ENCODE assay signal across 8 cellular contexts in genomic region chr3:47162695-47163022, GRCh38. TPM values are rescaled to one million over a fixed set of nuclear protein-coding genes. Genes with fewer than 3 reads are reported as not detected.
DNase-seq lines count a peak whose midpoint lies in the region; ATAC-seq and TF ChIP-seq lines count a peak whose summit lies in the region.

No MANE protein-coding gene starts in this region.

- peak overlapping the region; percentile 57; the same call in 1 of the 2 replicates for H3K27ac ChIP-seq in SK-N-MC
- peak overlapping the region; percentile 96 for H3K27ac ChIP-seq in psoas muscle

- 1 to 5% (median 3%) methylated on average over 6 of the region's 6 CpGs for WGBS in psoas muscle, 3 donors

- H3K27me3 ChIP-seq in psoas muscle (ENCODE audit: insufficient read depth in 3 of 3, low read length in 2 of 3) = no peaks in the 10 kb centered on the region

- TF ChIP-seq CTCF in fibroblast of mammary gland (conservative IDR thresholded peaks at IDR 0.05; ENCODE audit: control insufficient read depth, insufficient read depth, low read depth, low read length) (no peak), psoas muscle (IDR thresholded peaks at IDR 0.05) (no peak)

- no peaks in the 10 kb centered on the region for H3K9me3 ChIP-seq in SK-N-MC (ENCODE audit: low read depth, low read length)
- H3K9me3 ChIP-seq in psoas muscle = no peaks in the 10 kb centered on the region

- H3K4me3 ChIP-seq in SK-N-MC = peak overlapping the region; percentile 88
- H3K4me3 ChIP-seq in fibroblast of mammary gland (ENCODE audit: control insufficient read depth, low read depth, low read length) = peak overlapping the region; percentile 68
- H3K4me3 ChIP-seq in psoas muscle = peak overlapping the region; percentile 94

- ATAC-seq in psoas muscle (no peak), HG03135 (IDR thresholded peaks at IDR 0.05; ENCODE audit: unreplicated experiment) (no peak)

- intact Hi-C loops in psoas muscle (cut with DNase I) = loop anchor here in 1 of 2 donors (10.0 kb wide), 2 partner anchors 162 to 238 kb away; no protein-coding TSS in a partner anchor

- H3K4me1 ChIP-seq in psoas muscle = peaks cover 54% of the 10 kb centered on the region

- peak overlapping the region; percentile 93 for H3K9ac ChIP-seq in SK-N-MC (ENCODE audit: insufficient read length)

- DNase-seq in NCI-H82 (lab: John Stamatoyannopoulos, UW) (peak; percentile 19), NCI-H82 treated with DMSO at 0.1 percent for 48 hours (lab: John Stamatoyannopoulos, UW; ENCODE audit: unreplicated experiment) (no peak), SK-N-MC (ENCODE audit: low read depth, low spot score) (no peak), fibroblast of mammary gland (ENCODE audit: low read depth) (peak; percentile 18), psoas muscle (no peak), AG08395 (ENCODE audit: low spot score) (no peak), epidermal melanocyte (ENCODE audit: insufficient read length, low spot score) (no peak)

- H3K36me3 ChIP-seq in SK-N-MC (ENCODE audit: insufficient read depth, low read length) (no peaks in the 10 kb centered on the region), psoas muscle (ENCODE audit: insufficient read depth in 1 of 2, low read depth in 1 of 2) (no peaks in the 10 kb centered on the region)

RNA-seq across cellular contexts. Expression of gene SETD2, which starts 1.3 kb away (rescaled TPM):
- total RNA-seq in psoas muscle = 10 to 100 TPM; 33.7 to 38.1 (median 36.6) TPM
- polyA plus RNA-seq in psoas muscle = 10 to 100 TPM; 10.1 to 28.2 (median 14.2) TPM

Comparison
In these comparisons a context has a peak if more than half of its experiments do, and no peak if none do; other contexts are left out.
1. DNase-seq: peak in NCI-H82 (single experiment) and fibroblast of mammary gland (single experiment); none in NCI-H82 treated with DMSO at 0.1 percent for 48 hours (single experiment), SK-N-MC (single experiment), psoas muscle (0 of 2), AG08395 (single experiment) and epidermal melanocyte (single experiment).
2. Peak in every context shown above with its lines, with median percentiles within 50 percentile points of each other: H3K4me3 ChIP-seq.